Comparison of ENCODE assay signal across 17 cellular contexts in genomic region chr4:85302193-85302736, GRCh38.
DNase-seq lines count a peak whose midpoint lies in the region; ATAC-seq, FAIRE-seq and TF ChIP-seq lines count a peak whose summit lies in the region.
"Had no signal": no experiment of that assay in that cellular context is flagged by ENCODE, and none has a peak within 500 bp of the region (broad histone marks: within the 10 kb centered on the region; RNA-seq: fewer than 3 reads in every experiment).

No MANE protein-coding gene starts in this region.

- no peak overlapping the region for H4K91ac ChIP-seq in H1 (replicated peaks; ENCODE audit: insufficient read length, low read length)

- no peak for FAIRE-seq in H1 (lab: Jason Lieb, UNC)
- FAIRE-seq: G401.6, GM12892 had no signal

- H3F3A ChIP-seq in GM23338 (replicated peaks; ENCODE audit: low read depth) (no peaks in the 10 kb centered on the region), neural progenitor cell (ENCODE audit: low read depth) (peaks cover 5% of the 10 kb centered on the region)

- DNase-seq in ELF-1 (ENCODE audit: low read depth, low spot score) (peak; percentile 9), GM23338 (ENCODE audit: low spot score) (no peak), H1 (ENCODE audit: low read depth in 1 of 2, low spot score in 2 of 2) (no peak), neural progenitor cell (ENCODE audit: low spot score) (peak; percentile 7), uterus (no peak), ureter (ENCODE audit: low spot score) (no peak), esophagus squamous epithelium (lab: John Stamatoyannopoulos, UW) (no peak)
- no peak for DNase-seq in stimulated activated naive CD8-positive, alpha-beta T cell treated with anti-CD3 and anti-CD28 coated beads, Interleukin-15, Interleukin-2, amounts not matched to agents 100 U/mL and 50 U/mL, for 24 hours
- DNase-seq: C1 segment of cervical spinal cord; Calu3; CD4-positive, alpha-beta memory T cell; COR-L47; DMS79 treated with DMSO at 0.1 percent for 48 hours; H9 had no signal

- H3K36me3 Mint-ChIP-seq in GM23338 (ENCODE audit: low read depth) (no peaks in the 10 kb centered on the region), neural progenitor cell (no peaks in the 10 kb centered on the region)
- H3K36me3 Mint-ChIP-seq: CD4-positive, alpha-beta memory T cell had no signal

- no peak overlapping the region for H3K56ac ChIP-seq in H1 (replicated peaks; ENCODE audit: insufficient read length, low read depth, low read length)

- intact Hi-C loops in uterus (cut with DNase I; ENCODE audit: low total_unique reads) (no loop called here), esophagus squamous epithelium (cut with DNase I) (loop anchor here (2.0 kb wide), 1 partner anchor 17 kb away; no protein-coding TSS in a partner anchor)

- H3K4me1 ChIP-seq in GM23338 (ENCODE audit: insufficient read depth) = peaks cover 25% of the 10 kb centered on the region
- peaks cover 2 to 12% (median 6%) of the 10 kb centered on the region in 4 experiments; a peak in 5 of 7 replicates for H3K4me1 ChIP-seq in H1 (replicated peaks in 1 of 4; ENCODE audit: control insufficient read depth in 3 of 4, insufficient read depth in 4 of 4, low read length in 3 of 4)
- peaks cover 23% of the 10 kb centered on the region for H3K4me1 ChIP-seq in neural progenitor cell
- H3K4me1 ChIP-seq in uterus = no peaks in the 10 kb centered on the region
- no peaks in the 10 kb centered on the region for H3K4me1 ChIP-seq in esophagus squamous epithelium

- H3K9me3 Mint-ChIP-seq in GM23338 (no peaks in the 10 kb centered on the region), neural progenitor cell (no peaks in the 10 kb centered on the region)
- H3K9me3 Mint-ChIP-seq: H9 had no signal

- H2BK120ac ChIP-seq in H1 (replicated peaks; ENCODE audit: low read depth, low read length) = no peak overlapping the region

- H3K4ac ChIP-seq in H1 (replicated peaks; ENCODE audit: insufficient read length, low read depth, low read length) = no peak overlapping the region

- TF ChIP-seq POLR2A in H1 (IDR thresholded peaks at IDR 0.05; ENCODE audit: control extremely low read depth in 1 of 2, low read depth in 2 of 2, low read length in 2 of 2) (no peak), uterus (IDR thresholded peaks at IDR 0.05) (no peak), esophagus squamous epithelium (IDR thresholded peaks at IDR 0.05) (no peak)

- CTCF ChIA-PET in H1 (lab: Charles Lee; ENCODE audit: partially characterized antibody) = interaction anchor here (1.1 to 1.5 kb wide), 2 partner anchors 9 to 20 kb away, joined by 3 to 4 read pairs; no protein-coding TSS in a partner anchor

- no peak overlapping the region for H2BK5ac ChIP-seq in H1 (ENCODE audit: low read depth, low read length)

- H4K5ac ChIP-seq in H1 (ENCODE audit: insufficient read length, low read depth, low read length) = no peak overlapping the region

- POLR2A ChIA-PET in H1 (lab: Charles Lee; ENCODE audit: partially characterized antibody) = no interaction called here

- ATAC-seq in GM23338 = peak; percentile 85
- no peak for ATAC-seq in stimulated activated naive CD8-positive, alpha-beta T cell treated with anti-CD3 and anti-CD28 coated beads, Interleukin-15, Interleukin-2, amounts not matched to agents 100 U/mL and 50 U/mL, for 24 hours
- ATAC-seq: HCT116 had no signal

- H3K4me2 ChIP-seq in GM23338 = no peak overlapping the region
- H3K4me2 ChIP-seq in H1 (ENCODE audit: insufficient read depth in 1 of 2, low read depth in 2 of 2, low read length in 2 of 2) = peak overlapping the region in 1 of 2 experiments; percentile 12; a peak in 1 of 4 replicates
- H3K4me2 ChIP-seq in neural progenitor cell = peak overlapping the region; percentile 12

- H2BK20ac ChIP-seq in H1 (ENCODE audit: low read length) = peak overlapping the region; percentile 84; the same call in 1 of the 2 replicates

- H3K27ac ChIP-seq in GM23338 (ENCODE audit: low read depth) (no peak overlapping the region), H1 (ENCODE audit: low read depth, low read length) (peak overlapping the region; percentile 3; the same call in 1 of the 2 replicates), neural progenitor cell (no peak overlapping the region), uterus (no peak overlapping the region), esophagus squamous epithelium (no peak overlapping the region)

- peak overlapping the region; percentile 68 for H3K27ac Mint-ChIP-seq in GM23338
- H3K27ac Mint-ChIP-seq in neural progenitor cell = peak overlapping the region; percentile 62
- H3K27ac Mint-ChIP-seq: CD4-positive, alpha-beta memory T cell had no signal

- 0 out of 2 replicates have a peak overlapping the region, but pooled peaks have one; percentile 12 for H2BK12ac ChIP-seq in H1 (ENCODE audit: low read depth, low read length)

- H3K4me3 Mint-ChIP-seq in GM23338 (no peak overlapping the region), neural progenitor cell (no peak overlapping the region)
- H3K4me3 Mint-ChIP-seq: CD4-positive, alpha-beta memory T cell; H9 had no signal

- no peaks in the 10 kb centered on the region for H3K79me1 ChIP-seq in H1 (ENCODE audit: low read depth, low read length)

- TF ChIP-seq RAD21 in H1 (IDR thresholded peaks at IDR 0.05 in 1 of 2, conservative IDR thresholded peaks at IDR 0.05 in 1 of 2; ENCODE audit: low read depth in 2 of 2, low read length in 2 of 2) = no peak

- H3K4me3 ChIP-seq in GM23338 = no peak overlapping the region
- no peak overlapping the region for H3K4me3 ChIP-seq in H1 (ENCODE audit: extremely low read depth in 1 of 4, insufficient read depth in 2 of 4, low read depth in 3 of 4, low read length in 4 of 4)
- no peak overlapping the region for H3K4me3 ChIP-seq in neural progenitor cell
- no peak overlapping the region for H3K4me3 ChIP-seq in uterus
- no peak overlapping the region for H3K4me3 ChIP-seq in esophagus squamous epithelium

- H3K79me2 ChIP-seq in GM23338 (replicated peaks; ENCODE audit: insufficient read depth) = no peaks in the 10 kb centered on the region
- no peaks in the 10 kb centered on the region for H3K79me2 ChIP-seq in H1 (ENCODE audit: control insufficient read depth in 1 of 2, insufficient read depth in 2 of 2, low read length in 2 of 2)
- H3K79me2 ChIP-seq in neural progenitor cell (ENCODE audit: low read depth) = no peaks in the 10 kb centered on the region

- H3K23me2 ChIP-seq in H1 (ENCODE audit: low read depth, low read length) = no peaks in the 10 kb centered on the region

- H3K27me3 Mint-ChIP-seq in GM23338 (ENCODE audit: insufficient read depth, low read depth, poor library complexity) (peaks cover 1% of the 10 kb centered on the region), neural progenitor cell (ENCODE audit: insufficient read depth, low read depth) (peaks cover 2% of the 10 kb centered on the region)
- H3K27me3 Mint-ChIP-seq: CD4-positive, alpha-beta memory T cell had no signal

- TF ChIP-seq EP300 in H1 (IDR thresholded peaks at IDR 0.05; ENCODE audit: borderline replicate concordance in 1 of 2, low read depth in 2 of 2, low read length in 2 of 2) = no peak

- no peak overlapping the region for H3K23ac ChIP-seq in H1 (ENCODE audit: insufficient read length)

- H4K20me1 ChIP-seq in GM23338 (replicated peaks; ENCODE audit: insufficient read depth) = no peaks in the 10 kb centered on the region
- no peaks in the 10 kb centered on the region for H4K20me1 ChIP-seq in H1 (replicated peaks in 1 of 2; ENCODE audit: control insufficient read depth in 1 of 2, insufficient read depth in 2 of 2, low read length in 2 of 2)
- no peaks in the 10 kb centered on the region for H4K20me1 ChIP-seq in neural progenitor cell (ENCODE audit: low read depth)

- TF ChIP-seq CTCF in GM23338 (conservative IDR thresholded peaks at IDR 0.05; ENCODE audit: low read depth in 2 of 2) (no peak), H1 (IDR thresholded peaks at IDR 0.05; ENCODE audit: control extremely low read depth in 1 of 3, insufficient read depth in 1 of 3, low read depth in 1 of 3, low read length in 3 of 3) (no peak), neural progenitor cell (IDR thresholded peaks at IDR 0.05) (no peak), uterus (IDR thresholded peaks at IDR 0.05) (no peak), esophagus squamous epithelium (IDR thresholded peaks at IDR 0.05) (no peak)

- peaks cover 27% of the 10 kb centered on the region for H3K4me1 Mint-ChIP-seq in GM23338
- peaks cover 17% of the 10 kb centered on the region for H3K4me1 Mint-ChIP-seq in neural progenitor cell
- H3K4me1 Mint-ChIP-seq: CD4-positive, alpha-beta memory T cell had no signal

- H2AFZ ChIP-seq in GM23338 (peak overlapping the region; percentile 20; the same call in 1 of the 2 replicates), H1 (ENCODE audit: low read length) (peak overlapping the region; percentile 34; the same call in 1 of the 2 replicates), neural progenitor cell (replicated peaks) (peak overlapping the region; percentile 95)

- no peaks in the 10 kb centered on the region for H3K9me3 ChIP-seq in H1 (ENCODE audit: insufficient read depth in 2 of 2, low read depth in 1 of 2, low read length in 1 of 2)
- H3K9me3 ChIP-seq in neural progenitor cell (ENCODE audit: low read depth) = no peaks in the 10 kb centered on the region
- H3K9me3 ChIP-seq in uterus = no peaks in the 10 kb centered on the region
- H3K9me3 ChIP-seq in esophagus squamous epithelium = no peaks in the 10 kb centered on the region

- H3K27me3 ChIP-seq in GM23338 (ENCODE audit: insufficient read depth) (no peaks in the 10 kb centered on the region), H1 (replicated peaks in 1 of 4; ENCODE audit: control insufficient read depth in 3 of 4, extremely low read depth in 1 of 4, insufficient read depth in 3 of 4, low read length in 3 of 4) (no peaks in the 10 kb centered on the region), neural progenitor cell (no peaks in the 10 kb centered on the region), uterus (no peaks in the 10 kb centered on the region), esophagus squamous epithelium (no peaks in the 10 kb centered on the region)

- H3K14ac ChIP-seq in H1 (ENCODE audit: insufficient read length) = no peak overlapping the region

- no peak overlapping the region for H4K8ac ChIP-seq in H1 (ENCODE audit: extremely low read depth, insufficient read depth, low read length)

- H2AK5ac ChIP-seq in H1 (ENCODE audit: low read depth, low read length) = no peak overlapping the region

- no peak overlapping the region for H3K9ac ChIP-seq in H1 (replicated peaks in 1 of 4; ENCODE audit: extremely low read depth in 1 of 4, low read depth in 3 of 4, low read length in 3 of 4)
- no peak overlapping the region for H3K9ac ChIP-seq in neural progenitor cell

- 93% methylated on average over 3 of the region's 3 CpGs; no CpG with 5 or more reads in 1 of the 2 experiments for WGBS in H1 (ENCODE audit: extremely low coverage in 1 of 2, insufficient coverage in 1 of 2, insufficient read length in 1 of 2, insufficient replicate concordance in 2 of 2, low coverage in 1 of 2, low lambda C conversion rate in 2 of 2, missing lambda C conversion rate in 1 of 2), 2 experiments
- 86% methylated on average over 3 of the region's 3 CpGs; no CpG with 5 or more reads in 1 of the 2 donors for WGBS in esophagus squamous epithelium, 2 donors

- H3K36me3 ChIP-seq in GM23338 (ENCODE audit: insufficient read depth) = no peaks in the 10 kb centered on the region
- no peaks in the 10 kb centered on the region for H3K36me3 ChIP-seq in H1 (ENCODE audit: control insufficient read depth in 2 of 4, insufficient read depth in 4 of 4, low read length in 3 of 4)
- no peaks in the 10 kb centered on the region for H3K36me3 ChIP-seq in neural progenitor cell
- H3K36me3 ChIP-seq in uterus = no peaks in the 10 kb centered on the region
- H3K36me3 ChIP-seq in esophagus squamous epithelium = no peaks in the 10 kb centered on the region

- no peaks in the 10 kb centered on the region for H3K9me2 ChIP-seq in GM23338 (ENCODE audit: insufficient read depth)

- H2BK15ac ChIP-seq in H1 (ENCODE audit: low read length) = 0 out of 2 replicates have a peak overlapping the region, but pooled peaks have one; percentile 47

- H3K18ac ChIP-seq in H1 (ENCODE audit: extremely low read depth, low read length) = no peak overlapping the region

Comparison
In these comparisons a context has a peak if more than half of its experiments do, and no peak if none do; other contexts are left out.
1. DNase-seq: peak in ELF-1 (single experiment) and neural progenitor cell (single experiment); none in GM23338 (single experiment), H1 (0 of 2), uterus (0 of 2), ureter (single experiment), esophagus squamous epithelium (single experiment) and stimulated activated naive CD8-positive, alpha-beta T cell treated with anti-CD3 and anti-CD28 coated beads, Interleukin-15, Interleukin-2, amounts not matched to agents 100 U/mL and 50 U/mL, for 24 hours (single experiment).
2. H2AFZ ChIP-seq: peak in every context shown above with its lines; median percentile 95 in neural progenitor cell; 34 in H1; 20 in GM23338.